ENCODE assay signal across 24 cellular contexts in genomic region chr13:94609196-94609595, GRCh38.
"Had no signal": no experiment of that assay in that cellular context is flagged by ENCODE, and none has a peak within 500 bp of the region (broad histone marks: within the 10 kb centered on the region; RNA-seq: fewer than 3 reads in every experiment).

No MANE protein-coding gene starts in this region.

- H3K4me1 ChIP-seq: foreskin keratinocyte, spleen, tibial artery had no signal

- H3K4me2 ChIP-seq: hepatocyte had no signal

- H2AFZ ChIP-seq: hepatocyte had no signal

- H3K9me3 Mint-ChIP-seq: activated CD4-positive, alpha-beta memory T cell treated with anti-CD3 and anti-CD28 coated beads for 36 hours; activated naive CD4-positive, alpha-beta T cell treated with anti-CD3 and anti-CD28 coated beads for 36 hours; activated naive CD8-positive, alpha-beta T cell treated with anti-CD3 and anti-CD28 coated beads, Interleukin-2, amount 50 U/mL, for 24 hours; activated T-cell treated with anti-CD3 and anti-CD28 coated beads, Interleukin-2, amount 50 U/mL, for 72 hours; dendritic cell treated with granulocyte-macrophage colony-stimulating factor and Interleukin-4, amounts not matched to agents 40 ng/mL and 50 ng/mL, for 4 days; naive B cell had no signal

- H3K27me3 Mint-ChIP-seq: activated CD4-positive, alpha-beta memory T cell treated with anti-CD3 and anti-CD28 coated beads for 36 hours; activated naive CD8-positive, alpha-beta T cell treated with anti-CD3 and anti-CD28 coated beads, Interleukin-2, amount 50 U/mL, for 24 hours; dendritic cell treated with granulocyte-macrophage colony-stimulating factor and Interleukin-4, amounts not matched to agents 40 ng/mL and 50 ng/mL, for 4 days; naive B cell had no signal

- H3K27ac ChIP-seq: body of pancreas, cardiac muscle cell, foreskin keratinocyte, hepatocyte, spleen, tibial artery had no signal

- H3K4me1 Mint-ChIP-seq: naive B cell had no signal

- H3K9me3 ChIP-seq: body of pancreas, spleen, tibial artery had no signal

- H3K4me3 ChIP-seq: body of pancreas, cardiac muscle cell, hepatocyte, spleen, tibial artery had no signal

- H3K27ac Mint-ChIP-seq: activated CD4-positive, alpha-beta memory T cell treated with anti-CD3 and anti-CD28 coated beads for 36 hours; activated naive CD4-positive, alpha-beta T cell treated with anti-CD3 and anti-CD28 coated beads for 36 hours; activated naive CD8-positive, alpha-beta T cell treated with anti-CD3 and anti-CD28 coated beads, Interleukin-2, amount 50 U/mL, for 24 hours; activated T-cell treated with anti-CD3 and anti-CD28 coated beads, Interleukin-2, amount 50 U/mL, for 72 hours; dendritic cell treated with granulocyte-macrophage colony-stimulating factor and Interleukin-4, amounts not matched to agents 40 ng/mL and 50 ng/mL, for 4 days; naive B cell had no signal

- H3K4me3 Mint-ChIP-seq: activated CD4-positive, alpha-beta memory T cell treated with anti-CD3 and anti-CD28 coated beads for 36 hours; activated naive CD4-positive, alpha-beta T cell treated with anti-CD3 and anti-CD28 coated beads for 36 hours; activated naive CD8-positive, alpha-beta T cell treated with anti-CD3 and anti-CD28 coated beads, Interleukin-2, amount 50 U/mL, for 24 hours; activated T-cell treated with anti-CD3 and anti-CD28 coated beads, Interleukin-2, amount 50 U/mL, for 72 hours; dendritic cell treated with granulocyte-macrophage colony-stimulating factor and Interleukin-4, amounts not matched to agents 40 ng/mL and 50 ng/mL, for 4 days; naive B cell had no signal

- ATAC-seq: activated naive CD8-positive, alpha-beta T cell treated with anti-CD3 and anti-CD28 coated beads, Interleukin-2, amount 50 U/mL, for 24 hours; activated T-cell treated with anti-CD3 and anti-CD28 coated beads, Interleukin-2, amount 50 U/mL, for 72 hours; body of pancreas; foreskin keratinocyte had no signal

- DNase-seq: activated CD4-positive, alpha-beta memory T cell treated with anti-CD3 and anti-CD28 coated beads for 36 hours; activated CD4-positive, alpha-beta T cell treated with anti-CD3 and anti-CD28 coated beads for 48 hours; activated effector memory CD4-positive, alpha-beta T cell treated with Interleukin-2 at 50 U/mL for 16 hours; activated naive CD4-positive, alpha-beta T cell treated with anti-CD3 and anti-CD28 coated beads for 36 hours; activated naive CD8-positive, alpha-beta T cell treated with anti-CD3 and anti-CD28 coated beads, Interleukin-2, amount 50 U/mL, for 24 hours; activated T-cell treated with anti-CD3 and anti-CD28 coated beads, Interleukin-2, amount 50 U/mL, for 72 hours; body of pancreas; effector CD8-positive, alpha-beta T cell; foreskin keratinocyte; glutamatergic neuron; kidney glomerular epithelial cell; left ventricle myocardium superior; mesendoderm; naive B cell; occipital lobe; posterior cingulate gyrus; spleen; stimulated activated CD4-positive, alpha-beta T cell treated with anti-CD3 and anti-CD28 coated beads, Interleukin-4, amount 100 ng/mL, for 1 hour; stimulated activated naive CD4-positive, alpha-beta T cell treated with Interleukin-2 at 50 U/mL for 16 hours; T-helper 2 cell; tibial artery had no signal

- H3K27me3 ChIP-seq: body of pancreas, cardiac muscle cell, foreskin keratinocyte, hepatocyte, spleen, tibial artery had no signal
